In genomic region chr16:50944431-50944830, GRCh38 we compare ENCODE assay signal across 17 cellular contexts.
DNase-seq lines count a peak whose midpoint lies in the region; ATAC-seq and TF ChIP-seq lines count a peak whose summit lies in the region.
"Had no signal": no experiment of that assay in that cellular context is flagged by ENCODE, and none has a peak within 500 bp of the region (broad histone marks: within the 10 kb centered on the region; RNA-seq: fewer than 3 reads in every experiment).

No MANE protein-coding gene starts in this region.

- BruUV-seq in MCF 10A (replicated peaks; lab: Mats Ljungman, UMichigan) (no TSS peak), mammary epithelial cell (replicated peaks; lab: Mats Ljungman, UMichigan) (no TSS peak)

- no peak for TF ChIP-seq CTCF in MCF 10A (IDR thresholded peaks at IDR 0.05; ENCODE audit: unreplicated experiment)
- no peak for TF ChIP-seq CTCF in mammary epithelial cell (conservative IDR thresholded peaks at IDR 0.05 in 1 of 2, IDR thresholded peaks at IDR 0.05 in 1 of 2; ENCODE audit: extremely low read depth in 1 of 2, insufficient read depth in 1 of 2, low read depth in 1 of 2, low read length in 2 of 2)
- no peak for TF ChIP-seq CTCF in epithelial cell of esophagus (IDR thresholded peaks at IDR 0.05; ENCODE audit: insufficient read depth, low read depth, low read length, missing control alignments)
- TF ChIP-seq CTCF in suprapubic skin (IDR thresholded peaks at IDR 0.05) = no peak
- no peak for TF ChIP-seq CTCF in gastrocnemius medialis (IDR thresholded peaks at IDR 0.05 in 4 of 5, conservative IDR thresholded peaks at IDR 0.05 in 1 of 5)

- CTCF ChIA-PET in MCF 10A (lab: Yijun Ruan, JAX) (no interaction called here), mammary epithelial cell (lab: Charles Lee; ENCODE audit: low non-redundant PET) (no interaction called here)

- no peaks in the 10 kb centered on the region for H3K9me3 ChIP-seq in mammary epithelial cell (replicated peaks; ENCODE audit: insufficient read depth, low read length)
- no peaks in the 10 kb centered on the region for H3K9me3 ChIP-seq in suprapubic skin
- H3K9me3 ChIP-seq in gastrocnemius medialis = no peaks in the 10 kb centered on the region
- H3K9me3 ChIP-seq: BLaER1 had no signal

- dilution Hi-C loops in mammary epithelial cell (cut with HindIII; ENCODE audit: low sequenced_read_pairs) = no loop called here

- ATAC-seq in HG03432 (IDR thresholded peaks at IDR 0.05; ENCODE audit: unreplicated experiment) = no peak
- no peak for ATAC-seq in gastrocnemius medialis
- ATAC-seq in HG02884 (IDR thresholded peaks at IDR 0.05; ENCODE audit: unreplicated experiment) = no peak
- ATAC-seq: HCT116 had no signal

- no peaks in the 10 kb centered on the region for H3K9me3 Mint-ChIP-seq in MCF 10A (ENCODE audit: unreplicated experiment)

- peak overlapping the region; percentile 27 for H3K27ac Mint-ChIP-seq in MCF 10A (ENCODE audit: low read depth, unreplicated experiment)
- H3K27ac Mint-ChIP-seq: CD4-positive, alpha-beta memory T cell had no signal

- no peak overlapping the region for H3K9ac ChIP-seq in mammary epithelial cell (ENCODE audit: insufficient read depth, low read length)
- H3K9ac ChIP-seq: BLaER1 had no signal

- no peak for TF ChIP-seq EP300 in suprapubic skin (IDR thresholded peaks at IDR 0.05)

- no peak overlapping the region for H3K4me2 ChIP-seq in mammary epithelial cell (ENCODE audit: insufficient read depth, low read depth, low read length)
- H3K4me2 ChIP-seq: BLaER1 had no signal

- H3K27me3 Mint-ChIP-seq in MCF 10A (ENCODE audit: insufficient read depth, unreplicated experiment) = no peaks in the 10 kb centered on the region

- POLR2A ChIA-PET in MCF 10A (lab: Yijun Ruan, JAX) = no interaction called here

- no peak overlapping the region for H2AFZ ChIP-seq in mammary epithelial cell (ENCODE audit: low read depth, low read length)

- H3K27me3 ChIP-seq in mammary epithelial cell (ENCODE audit: insufficient read depth, low read length) (no peaks in the 10 kb centered on the region), suprapubic skin (no peaks in the 10 kb centered on the region), gastrocnemius medialis (no peaks in the 10 kb centered on the region)
- H3K27me3 ChIP-seq: BLaER1 had no signal

- intact Hi-C loops in MCF 10A (cut with micrococcal nuclease) = no loop called here
- intact Hi-C loops in mammary epithelial cell (cut with micrococcal nuclease) = no loop called here
- intact Hi-C loops in gastrocnemius medialis (cut with DNase I; ENCODE audit: low total_unique reads) = no loop called here

- H4K20me1 ChIP-seq in mammary epithelial cell (ENCODE audit: insufficient read depth, low read length) = no peaks in the 10 kb centered on the region
- H4K20me1 ChIP-seq: BLaER1 had no signal

- H3K4me3 Mint-ChIP-seq in MCF 10A (ENCODE audit: unreplicated experiment) = no peak overlapping the region
- H3K4me3 Mint-ChIP-seq: CD14-positive monocyte; CD4-positive, alpha-beta memory T cell had no signal

- H3K4me1 ChIP-seq in mammary epithelial cell (ENCODE audit: insufficient read depth, low read length) (no peaks in the 10 kb centered on the region), suprapubic skin (no peaks in the 10 kb centered on the region), gastrocnemius medialis (no peaks in the 10 kb centered on the region)
- H3K4me1 ChIP-seq: BLaER1 had no signal

- H3K4me1 Mint-ChIP-seq in MCF 10A (ENCODE audit: insufficient read depth, unreplicated experiment) = no peaks in the 10 kb centered on the region
- H3K4me1 Mint-ChIP-seq: CD4-positive, alpha-beta memory T cell had no signal

- H3K79me2 ChIP-seq in mammary epithelial cell (ENCODE audit: insufficient read depth, low read length) = no peaks in the 10 kb centered on the region

- TF ChIP-seq POLR2A in suprapubic skin (IDR thresholded peaks at IDR 0.05) (no peak), gastrocnemius medialis (IDR thresholded peaks at IDR 0.05) (no peak)

- H3K27ac ChIP-seq in mammary epithelial cell (ENCODE audit: insufficient read depth, low read depth, low read length) (no peak overlapping the region), suprapubic skin (peak overlapping the region; percentile 18), gastrocnemius medialis (no peak overlapping the region)
- H3K27ac ChIP-seq: BLaER1 had no signal

- no peak for DNase-seq in MCF 10A (ENCODE audit: unreplicated experiment)
- DNase-seq in mammary epithelial cell = no peak
- peak; percentile 27 for DNase-seq in epithelial cell of esophagus (ENCODE audit: low read depth)
- DNase-seq in suprapubic skin (ENCODE audit: low spot score in 2 of 2) = no peak
- no peak for DNase-seq in gastrocnemius medialis
- DNase-seq: 8988T; CD4-positive, alpha-beta memory T cell; DMS153; DMS79; GDM1; GOT3; H7 had no signal

- no peak overlapping the region for H3K4me3 ChIP-seq in mammary epithelial cell (replicated peaks in 1 of 3; ENCODE audit: insufficient read depth in 1 of 3, low read depth in 2 of 3, low read length in 3 of 3)
- no peak overlapping the region for H3K4me3 ChIP-seq in epithelial cell of esophagus (ENCODE audit: low read length)
- H3K4me3 ChIP-seq in suprapubic skin = no peak overlapping the region
- H3K4me3 ChIP-seq in gastrocnemius medialis = no peak overlapping the region
- H3K4me3 ChIP-seq: BLaER1 had no signal

- 70% methylated on average over 1 of the region's 1 CpG for WGBS in mammary epithelial cell (ENCODE audit: low coverage, missing lambda C conversion rate)
- 50% methylated on average over 1 of the region's 1 CpG for WGBS in suprapubic skin

- no peaks in the 10 kb centered on the region for H3K36me3 ChIP-seq in mammary epithelial cell (ENCODE audit: insufficient read depth, low read length)
- H3K36me3 ChIP-seq in suprapubic skin = no peaks in the 10 kb centered on the region
- no peaks in the 10 kb centered on the region for H3K36me3 ChIP-seq in gastrocnemius medialis
- H3K36me3 ChIP-seq: BLaER1 had no signal

- in situ Hi-C loops in mammary epithelial cell (cut with MboI; ENCODE audit: low sequenced_read_pairs in 2 of 2) = no loop called here
- in situ Hi-C loops in gastrocnemius medialis (cut with MboI; ENCODE audit: low sequenced_read_pairs in 4 of 4) = no loop called here

- no peaks in the 10 kb centered on the region for H3K36me3 Mint-ChIP-seq in MCF 10A (ENCODE audit: insufficient read depth, unreplicated experiment)
- H3K36me3 Mint-ChIP-seq: CD14-positive monocyte; CD4-positive, alpha-beta memory T cell had no signal
